ENCODE assay signal across 28 cellular contexts in the genomic region with DNA sequence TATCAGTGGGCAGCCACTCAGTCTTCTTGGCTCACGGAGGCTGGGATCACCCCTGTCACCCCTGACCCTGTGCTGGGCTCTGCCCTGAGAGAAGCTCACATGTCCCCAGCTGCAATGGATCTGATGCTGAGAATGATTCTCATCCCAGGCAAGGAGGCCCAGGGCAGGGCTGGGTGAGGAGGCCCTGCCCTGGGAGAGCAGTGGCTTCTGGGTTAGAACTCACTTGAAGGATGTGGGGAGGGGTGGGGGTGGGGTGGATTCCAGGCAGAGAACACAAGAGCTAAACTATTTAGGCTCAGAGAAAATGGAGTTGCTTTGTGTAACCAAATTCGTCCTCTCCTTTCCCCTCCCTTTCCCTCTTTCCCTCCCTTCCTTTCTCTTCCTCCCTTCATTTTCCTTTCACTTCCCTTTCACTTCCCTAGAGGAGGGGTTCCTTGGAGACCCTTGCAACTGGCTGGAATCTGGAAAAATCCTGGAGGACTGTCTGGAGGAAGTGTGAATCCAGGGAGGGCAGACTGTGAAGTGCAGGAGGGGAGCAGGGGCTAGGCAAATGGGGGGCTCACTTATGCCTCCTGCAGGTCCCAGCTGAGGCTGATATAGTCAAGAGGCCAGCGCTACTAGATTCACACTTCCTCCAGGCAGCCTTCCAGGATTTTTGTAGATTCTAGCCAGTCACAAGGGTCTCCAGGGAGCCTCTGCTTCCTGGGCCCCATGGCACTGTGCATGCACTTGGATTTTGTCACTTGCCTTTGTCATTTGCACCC. TPM values are rescaled to one million over a fixed set of nuclear protein-coding genes. Genes with fewer than 3 reads are reported as not detected.
A peak's percentile ranks its signal among the peaks of the same experiment; 100 is the strongest.
DNase-seq lines count a peak whose midpoint lies in the region; ATAC-seq, FAIRE-seq and TF ChIP-seq lines count a peak whose summit lies in the region.
"Had no signal": no experiment of that assay in that cellular context is flagged by ENCODE, and none has a peak within 500 bp of the region (broad histone marks: within the 10 kb centered on the region; RNA-seq: fewer than 3 reads in every experiment).

No MANE protein-coding gene starts in this region.

- no peak overlapping the region for H2BK12ac ChIP-seq in neuronal stem cell (ENCODE audit: low read length)

- no peak for FAIRE-seq in astrocyte (lab: Jason Lieb, UNC)

- H3K27me3 ChIP-seq in GM23338 (ENCODE audit: insufficient read depth), result no peaks in the 10 kb centered on the region
- H3K27me3 ChIP-seq in astrocyte (ENCODE audit: insufficient read depth, low read length), result peaks cover 2% of the 10 kb centered on the region
- no peaks in the 10 kb centered on the region for H3K27me3 ChIP-seq in neuronal stem cell (ENCODE audit: control insufficient read depth in 3 of 3, insufficient read depth in 3 of 3, low read depth in 1 of 3, low read length in 3 of 3)
- H3K27me3 ChIP-seq: BLaER1, MG63 had no signal

- no peaks in the 10 kb centered on the region for H4K20me1 ChIP-seq in GM23338 (replicated peaks; ENCODE audit: insufficient read depth)
- H4K20me1 ChIP-seq in astrocyte (ENCODE audit: insufficient read depth, low read length), result no peaks in the 10 kb centered on the region
- H4K20me1 ChIP-seq: BLaER1 had no signal

- no CpG with 5 or more reads among the region's 3 CpGs for WGBS in neuronal stem cell (ENCODE audit: extremely low coverage in 2 of 2, insufficient read length in 2 of 2, insufficient replicate concordance in 1 of 2), 2 donors

- H2AK5ac ChIP-seq in neuronal stem cell (ENCODE audit: low read depth, low read length), result peak overlapping the region; percentile 56

- intact Hi-C loops in Right ventricle myocardium superior (cut with DNase I), result no loop called here

- H3K4me3 Mint-ChIP-seq in GM23338 (no peak overlapping the region), astrocyte (ENCODE audit: unreplicated experiment) (no peak overlapping the region)
- H3K4me3 Mint-ChIP-seq: CD4-positive, CD25-positive, alpha-beta regulatory T cell had no signal

- H3K36me3 Mint-ChIP-seq in GM23338 (ENCODE audit: low read depth), result no peaks in the 10 kb centered on the region; the same call in 2 of the 3 replicates
- no peaks in the 10 kb centered on the region for H3K36me3 Mint-ChIP-seq in astrocyte (ENCODE audit: low read depth, unreplicated experiment)
- H3K36me3 Mint-ChIP-seq: CD4-positive, CD25-positive, alpha-beta regulatory T cell had no signal

- peak overlapping the region; percentile 81 for H3K18ac ChIP-seq in neuronal stem cell (ENCODE audit: low read length)

- H3K9me3 Mint-ChIP-seq in GM23338 (no peaks in the 10 kb centered on the region), astrocyte (ENCODE audit: unreplicated experiment) (no peaks in the 10 kb centered on the region)
- H3K9me3 Mint-ChIP-seq: CD4-positive, CD25-positive, alpha-beta regulatory T cell had no signal

- no peaks in the 10 kb centered on the region for H3K79me1 ChIP-seq in neuronal stem cell (ENCODE audit: low read depth, low read length)

- TF ChIP-seq CTCF in GM23338 (conservative IDR thresholded peaks at IDR 0.05; ENCODE audit: low read depth in 2 of 2) (peak in 1 of 2 experiments; percentile 21; a peak in 1 of 4 replicates), astrocyte (IDR thresholded peaks at IDR 0.05; ENCODE audit: insufficient read depth, low read depth, low read length) (no peak), GM20000 (IDR thresholded peaks at IDR 0.05; ENCODE audit: extremely low read depth, missing control alignments) (no peak)

- H2BK5ac ChIP-seq in neuronal stem cell (ENCODE audit: low read length), result no peak overlapping the region

- no peak overlapping the region for H3K14ac ChIP-seq in neuronal stem cell (ENCODE audit: low read length)

- H3K4me1 ChIP-seq in GM23338 (ENCODE audit: insufficient read depth), result peaks cover 3% of the 10 kb centered on the region; the same call in 1 of the 2 replicates
- H3K4me1 ChIP-seq in astrocyte (ENCODE audit: insufficient read depth, low read length), result no peaks in the 10 kb centered on the region
- peaks cover 0 to 4% of the 10 kb centered on the region in 2 donors for H3K4me1 ChIP-seq in neuronal stem cell (ENCODE audit: control insufficient read depth in 2 of 2, insufficient read depth in 1 of 2, low read depth in 1 of 2, low read length in 2 of 2)
- H3K4me1 ChIP-seq: BLaER1, SJSA1 had no signal

- H3F3A ChIP-seq in GM23338 (replicated peaks; ENCODE audit: low read depth), result no peaks in the 10 kb centered on the region

- H3K4me2 ChIP-seq in GM23338 (0 out of 2 replicates have a peak overlapping the region, but pooled peaks have one; percentile 48), astrocyte (ENCODE audit: low read length) (no peak overlapping the region), neuronal stem cell (ENCODE audit: insufficient read depth, low read length, poor library complexity, severe bottlenecking) (no peak overlapping the region)
- H3K4me2 ChIP-seq: BLaER1, PC-9 had no signal

- H4K8ac ChIP-seq in neuronal stem cell (ENCODE audit: low read depth, low read length), result no peak overlapping the region

- H2AFZ ChIP-seq in GM23338 (no peak overlapping the region), astrocyte (ENCODE audit: low read depth, low read length) (no peak overlapping the region), neuronal stem cell (ENCODE audit: low read length) (no peak overlapping the region)
- H2AFZ ChIP-seq: PC-9 had no signal

- no peak overlapping the region for H3K4me3 ChIP-seq in GM23338
- no peak overlapping the region for H3K4me3 ChIP-seq in astrocyte (ENCODE audit: insufficient read depth, low read depth, low read length)
- no peak overlapping the region for H3K4me3 ChIP-seq in neuronal stem cell (ENCODE audit: low read length in 2 of 2)
- H3K4me3 ChIP-seq: BLaER1, MG63, PC-9, SJSA1 had no signal

- H3K79me2 ChIP-seq in GM23338 (replicated peaks; ENCODE audit: insufficient read depth) (no peaks in the 10 kb centered on the region), astrocyte (ENCODE audit: insufficient read depth, low read length) (no peaks in the 10 kb centered on the region)

- no peaks in the 10 kb centered on the region for H3K36me3 ChIP-seq in GM23338 (ENCODE audit: insufficient read depth)
- no peaks in the 10 kb centered on the region for H3K36me3 ChIP-seq in astrocyte (ENCODE audit: insufficient read depth, low read length)
- H3K36me3 ChIP-seq in neuronal stem cell (replicated peaks in 1 of 2; ENCODE audit: control insufficient read depth in 2 of 2, insufficient read depth in 2 of 2, low read length in 2 of 2), result no peaks in the 10 kb centered on the region
- H3K36me3 ChIP-seq: BLaER1, MG63, SJSA1 had no signal

- peak; percentile 33 for DNase-seq in GM23338 (ENCODE audit: low spot score)
- DNase-seq in astrocyte (ENCODE audit: low read depth), result no peak
- DNase-seq in iPS-NIHi11 (ENCODE audit: low spot score), result peak; percentile 46
- DNase-seq in neuronal stem cell (ENCODE audit: low spot score), result no peak
- no peak for DNase-seq in T-helper 9 cell
- no peak for DNase-seq in Right ventricle myocardium superior
- DNase-seq in GM20000 (ENCODE audit: low spot score), result no peak
- DNase-seq: CD4-positive, CD25-positive, alpha-beta regulatory T cell; DMS153; GOT3; KG1; MG63; NCI-H1105 treated with DMSO at 0.1 percent for 48 hours; NCI-H146; NCI-H1930; NCI-H2107; NCI-H446; NCI-H526; PC-9 had no signal

- H3K9me3 ChIP-seq in astrocyte (ENCODE audit: insufficient read depth, low read depth, low read length) (no peaks in the 10 kb centered on the region), neuronal stem cell (replicated peaks in 1 of 2; ENCODE audit: control insufficient read depth in 2 of 2, insufficient read depth in 1 of 2, low read depth in 1 of 2, low read length in 2 of 2) (peaks cover 0 to 3% of the 10 kb centered on the region in 2 donors)
- H3K9me3 ChIP-seq: BLaER1, MG63, SJSA1 had no signal

- no peak overlapping the region for H3K27ac ChIP-seq in GM23338 (ENCODE audit: low read depth)
- no peak overlapping the region for H3K27ac ChIP-seq in astrocyte (ENCODE audit: low read depth, low read length)
- no peak overlapping the region for H3K27ac ChIP-seq in neuronal stem cell (replicated peaks; ENCODE audit: low read length)
- H3K27ac ChIP-seq: BLaER1, PC-9, SJSA1 had no signal

- no peak overlapping the region for H3K23ac ChIP-seq in neuronal stem cell (ENCODE audit: low read depth, low read length, poor library complexity)

- H3K4me1 Mint-ChIP-seq in GM23338 (peaks cover 16% of the 10 kb centered on the region), astrocyte (ENCODE audit: low read depth, unreplicated experiment) (peaks cover 4% of the 10 kb centered on the region)
- H3K4me1 Mint-ChIP-seq: CD4-positive, CD25-positive, alpha-beta regulatory T cell had no signal

- no peak overlapping the region for H2BK120ac ChIP-seq in neuronal stem cell (ENCODE audit: low read depth, low read length)

- H3K9ac ChIP-seq in astrocyte (ENCODE audit: low read length) (no peak overlapping the region), neuronal stem cell (ENCODE audit: low read depth, low read length, poor library complexity) (no peak overlapping the region)
- H3K9ac ChIP-seq: BLaER1 had no signal

- H3K9me2 ChIP-seq in GM23338 (ENCODE audit: insufficient read depth), result no peaks in the 10 kb centered on the region

- no peak overlapping the region for H3K4ac ChIP-seq in neuronal stem cell (ENCODE audit: low read length)

- ATAC-seq in GM23338 (peak; percentile 49), Right ventricle myocardium superior (ENCODE audit: poor library complexity) (no peak)
- ATAC-seq: HCT116, Right ventricle myocardium inferior had no signal

- peak overlapping the region; percentile 50 for H2BK15ac ChIP-seq in neuronal stem cell (ENCODE audit: low read length)

- H3K27ac Mint-ChIP-seq in GM23338 (no peak overlapping the region), astrocyte (ENCODE audit: unreplicated experiment) (peak overlapping the region; percentile 38)
- H3K27ac Mint-ChIP-seq: CD4-positive, CD25-positive, alpha-beta regulatory T cell had no signal

- no peak overlapping the region for H4K91ac ChIP-seq in neuronal stem cell (ENCODE audit: low read depth, low read length, poor library complexity)

- H3K27me3 Mint-ChIP-seq in GM23338 (ENCODE audit: insufficient read depth, low read depth, poor library complexity) (peaks cover 9% of the 10 kb centered on the region), astrocyte (ENCODE audit: low read depth, unreplicated experiment) (peaks cover 50% of the 10 kb centered on the region)
- H3K27me3 Mint-ChIP-seq: CD4-positive, CD25-positive, alpha-beta regulatory T cell had no signal

RNA-seq across cellular contexts. Expression of a gene that starts 47.0 kb away (rescaled TPM):
- total RNA-seq in GM23338 (2014; rRNA removed; shearing (Covaris generic)), result 15.6 and 17.9 TPM in 2 replicates
- 14.5 and 15.7 TPM in 2 replicates for polyA plus RNA-seq in GM23338 (2016; fragmentation: Nextera tagmentation; extraction: Ambion mirVana)
- not detected in 2 replicates for total RNA-seq in astrocyte
- polyA plus RNA-seq in neuronal stem cell (2013, experiment 1 of 2), result 5.2 TPM
- polyA plus RNA-seq in neuronal stem cell (2013, experiment 2 of 2), result 5.5 TPM
- 0.89 TPM for total RNA-seq in Right ventricle myocardium superior
- total RNA-seq: A172; CD4-positive, CD25-positive, alpha-beta regulatory T cell; Daoy; G401; PC-9; RPMI7951; SJSA1 had no signal
- polyA plus RNA-seq: AG04450; CD4-positive, CD25-positive, alpha-beta regulatory T cell had no signal

Comparison
In these comparisons a context has a peak if more than half of its experiments do, and no peak if none do; other contexts are left out.
1. DNase-seq: peak in GM23338 (single experiment) and iPS-NIHi11 (single experiment); none in astrocyte (single experiment), neuronal stem cell (single experiment), T-helper 9 cell (single experiment), Right ventricle myocardium superior (single experiment) and GM20000 (single experiment).